ENCODE assay signal across 19 cellular contexts in the genomic region with DNA sequence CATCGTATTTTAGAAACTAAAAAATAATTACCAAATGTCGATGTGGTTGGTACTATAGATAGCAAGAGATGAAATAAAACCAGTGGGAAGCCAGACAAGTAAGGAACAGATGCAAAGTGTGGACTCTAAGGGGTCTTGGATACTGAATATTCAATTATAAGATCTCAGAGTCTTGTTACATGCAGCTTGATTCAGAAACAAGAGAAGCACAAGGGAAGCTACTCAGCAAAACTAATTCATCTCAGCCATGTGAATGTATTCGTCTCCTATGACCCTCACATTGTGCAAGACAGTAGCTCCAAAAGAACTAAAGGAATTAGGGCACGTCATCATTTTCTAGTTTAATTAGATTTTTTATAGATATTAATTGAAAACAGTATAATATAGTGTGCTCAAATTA.
A peak's percentile ranks its signal among the peaks of the same experiment; 100 is the strongest.
DNase-seq lines count a peak whose midpoint lies in the region; ATAC-seq, FAIRE-seq and TF ChIP-seq lines count a peak whose summit lies in the region.
"Had no signal": no experiment of that assay in that cellular context is flagged by ENCODE, and none has a peak within 500 bp of the region (broad histone marks: within the 10 kb centered on the region; RNA-seq: fewer than 3 reads in every experiment).

No MANE protein-coding gene starts in this region.

- no peak for FAIRE-seq in small intestine (lab: Jason Lieb, UNC)
- FAIRE-seq: G401.6, GM12891 had no signal

- H3K36me3 ChIP-seq in small intestine (ENCODE audit: control insufficient read depth in 2 of 2, insufficient read depth in 2 of 2, low read length in 2 of 2), result no peaks in the 10 kb centered on the region
- H3K36me3 ChIP-seq: BLaER1 treated with 17β-estradiol and CSF1 and Interleukin-3, amounts not matched to agents 10 nM and 100 nM had no signal

- no peaks in the 10 kb centered on the region for H3K27me3 Mint-ChIP-seq in neural crest cell (ENCODE audit: low read depth)
- H3K27me3 Mint-ChIP-seq: CD4-positive, alpha-beta T cell had no signal

- no peak for DNase-seq in caudate nucleus (lab: John Stamatoyannopoulos, UW)
- peak; percentile 58 for DNase-seq in globus pallidus (ENCODE audit: low spot score)
- no peak for DNase-seq in neural crest cell (ENCODE audit: low read depth, low spot score)
- DNase-seq in substantia nigra (lab: John Stamatoyannopoulos, UW), result no peak
- no peak for DNase-seq in Right ventricle myocardium superior
- no peak for DNase-seq in small intestine
- DNase-seq: ACHN; Calu3; CD4-positive, alpha-beta T cell; DMS 273 treated with DMSO at 0.1 percent for 48 hours; DMS79; EL; IMR-90 had no signal

- no peaks in the 10 kb centered on the region for H3K9me3 ChIP-seq in small intestine (ENCODE audit: control insufficient read depth, low read depth)
- H3K9me3 ChIP-seq: BLaER1 treated with 17β-estradiol and CSF1 and Interleukin-3, amounts not matched to agents 10 nM and 100 nM had no signal

- intact Hi-C loops in Right ventricle myocardium superior (cut with DNase I), result no loop called here

- H3K4me1 ChIP-seq in small intestine (ENCODE audit: control insufficient read depth in 2 of 2, insufficient read depth in 1 of 2, low read depth in 1 of 2, low read length in 1 of 2), result no peaks in the 10 kb centered on the region
- H3K4me1 ChIP-seq: BLaER1 treated with 17β-estradiol and CSF1 and Interleukin-3, amounts not matched to agents 10 nM and 100 nM had no signal

- peak overlapping the region; percentile 76 for H3K27ac ChIP-seq in caudate nucleus (ENCODE audit: low read depth, low read length)
- H3K27ac ChIP-seq in substantia nigra (ENCODE audit: low read depth, low read length, poor library complexity, severe bottlenecking), result peak overlapping the region; percentile 88
- no peak overlapping the region for H3K27ac ChIP-seq in small intestine (ENCODE audit: low read depth in 1 of 2, low read length in 1 of 2)
- H3K27ac ChIP-seq: BLaER1 treated with 17β-estradiol and CSF1 and Interleukin-3, amounts not matched to agents 10 nM and 100 nM had no signal

- TF ChIP-seq CTCF in neural crest cell (conservative IDR thresholded peaks at IDR 0.05), result no peak

- WGBS in small intestine, 3 donors, result 78 to 85% (median 83%) methylated on average over 4 of the region's 4 CpGs

- no peaks in the 10 kb centered on the region for H3K9me3 Mint-ChIP-seq in neural crest cell
- H3K9me3 Mint-ChIP-seq: CD4-positive, alpha-beta T cell had no signal

- H3K4me3 Mint-ChIP-seq in neural crest cell, result peak overlapping the region; percentile 65
- H3K4me3 Mint-ChIP-seq: CD4-positive, alpha-beta T cell had no signal

- H3K4me3 ChIP-seq in small intestine (ENCODE audit: low read depth in 1 of 2, low read length in 2 of 2), result no peak overlapping the region
- H3K4me3 ChIP-seq: BLaER1 treated with 17β-estradiol and CSF1 and Interleukin-3, amounts not matched to agents 10 nM and 100 nM had no signal

- no peaks in the 10 kb centered on the region for H3K27me3 ChIP-seq in small intestine (ENCODE audit: control insufficient read depth in 2 of 2, insufficient read depth in 2 of 2, low read length in 2 of 2)
- H3K27me3 ChIP-seq: BLaER1 treated with 17β-estradiol and CSF1 and Interleukin-3, amounts not matched to agents 10 nM and 100 nM had no signal

- H3K36me3 Mint-ChIP-seq in neural crest cell (ENCODE audit: low read depth), result no peaks in the 10 kb centered on the region

- no peak overlapping the region for H3K27ac Mint-ChIP-seq in neural crest cell (ENCODE audit: unreplicated experiment)
- H3K27ac Mint-ChIP-seq: CD4-positive, alpha-beta T cell had no signal

- H3K4me1 Mint-ChIP-seq in neural crest cell, result peaks cover 29% of the 10 kb centered on the region

- no peak for ATAC-seq in esophagus mucosa
- no peak for ATAC-seq in Right ventricle myocardium superior (ENCODE audit: poor library complexity)
- ATAC-seq in HG03439 (IDR thresholded peaks at IDR 0.05; ENCODE audit: unreplicated experiment), result no peak
- ATAC-seq: HCT116 had no signal

Comparison
In these comparisons a context has a peak if more than half of its experiments do, and no peak if none do; other contexts are left out.
1. H3K27ac ChIP-seq: peak in caudate nucleus (single experiment) and substantia nigra (single experiment); none in small intestine (0 of 2).